In the genomic region with DNA sequence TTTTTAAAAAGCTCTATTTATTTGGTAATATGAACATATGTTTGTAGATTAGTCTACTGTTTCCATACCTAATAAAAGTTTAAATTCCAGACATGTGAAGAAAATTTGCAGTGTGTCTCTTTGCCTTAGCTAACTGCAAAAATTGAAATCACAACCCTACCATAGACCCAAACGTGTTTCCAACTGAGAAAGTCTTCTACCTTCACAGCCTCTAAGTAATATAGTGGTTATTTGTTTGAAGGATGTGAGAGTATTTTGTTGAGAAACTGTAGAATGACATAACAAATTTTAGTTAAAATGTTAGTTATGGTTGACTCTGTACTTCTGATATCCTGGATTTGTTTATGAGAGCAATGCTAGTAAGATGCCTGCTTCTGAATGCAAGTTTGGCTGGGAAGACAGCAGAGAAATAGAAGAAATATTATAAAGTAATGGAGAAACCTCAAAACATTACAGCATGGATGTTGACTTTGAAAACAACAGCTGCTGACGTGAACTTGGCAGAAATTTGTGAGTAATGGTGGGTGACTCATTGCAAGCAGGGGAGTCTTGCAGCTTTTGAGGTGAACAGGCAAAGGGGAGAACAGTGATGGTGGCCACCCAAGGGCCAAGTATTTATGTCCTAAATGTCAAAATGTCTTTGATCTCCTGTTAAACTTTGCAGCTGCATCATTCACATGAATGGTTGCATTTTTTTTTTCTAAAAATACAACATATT, we compare ENCODE assay signal across 8 cellular contexts. TPM values are rescaled to one million over a fixed set of nuclear protein-coding genes. Genes with fewer than 3 reads are reported as not detected.
DNase-seq lines count a peak whose midpoint lies in the region; ATAC-seq and TF ChIP-seq lines count a peak whose summit lies in the region.
"Not testable (repeated sequence)": the region's sequence is repeated elsewhere in the genome, so short reads cannot be mapped to it uniquely, and the experiment has no call there.

No MANE protein-coding gene starts in this region.

- not testable (repeated sequence) for TF ChIP-seq CTCF in HFF-Myc (IDR thresholded peaks at IDR 0.05; ENCODE audit: low read depth, low read length, missing control alignments); epithelial cell of esophagus (IDR thresholded peaks at IDR 0.05; ENCODE audit: insufficient read depth, low read depth, low read length, missing control alignments)

- ATAC-seq in GM18870 (IDR thresholded peaks at IDR 0.05; ENCODE audit: unreplicated experiment): peak; percentile 60
- ATAC-seq in HG03432 (IDR thresholded peaks at IDR 0.05; ENCODE audit: unreplicated experiment): peak; percentile 75

- H3K4me3 ChIP-seq in HFF-Myc (replicated peaks; ENCODE audit: low read depth, low read length); SJCRH30; epithelial cell of esophagus (ENCODE audit: low read length): not testable (repeated sequence)

- peaks cover 11% of the 10 kb centered on the region for H3K4me1 ChIP-seq in SJCRH30

- H3K27me3 ChIP-seq in SJCRH30: not testable (repeated sequence)

- not testable (repeated sequence) for H3K9me3 ChIP-seq in SJCRH30 (replicated peaks)

- peak; percentile 64 for DNase-seq in A172 (ENCODE audit: low spot score)
- peak; percentile 31 for DNase-seq in HFF-Myc (ENCODE audit: extremely low read depth, low read depth)
- DNase-seq in SJCRH30: peak; percentile 50 to 57
- DNase-seq in activated gamma-delta T cell treated with Interleukin-2 at 50 U/mL for 16 hours: peak; percentile 17
- DNase-seq in epithelial cell of esophagus (ENCODE audit: low read depth): peak; percentile 84
- peak; percentile 66 for DNase-seq in non-pigmented ciliary epithelial cell (ENCODE audit: low read depth)

- H3K36me3 ChIP-seq in SJCRH30: not testable (repeated sequence)

- H3K27ac ChIP-seq in SJCRH30: peak overlapping the region; percentile 45

RNA-seq across cellular contexts. Expression of gene KLHL2, which starts 7.8 kb away (rescaled TPM):
- total RNA-seq in A172 (2014; rRNA removed; shearing (Covaris generic)): 18.3 and 21.1 TPM in 2 replicates
- total RNA-seq in SJCRH30 (2014; rRNA removed; shearing (Covaris generic)): 12.5 and 17.2 TPM in 2 replicates

Comparison
In these comparisons a context has a peak if more than half of its experiments do, and no peak if none do; other contexts are left out.
1. DNase-seq: peak in every context shown above with its lines; median percentile 84 in epithelial cell of esophagus; 66 in non-pigmented ciliary epithelial cell; 64 in A172; 54 in SJCRH30; 31 in HFF-Myc; 17 in activated gamma-delta T cell treated with Interleukin-2 at 50 U/mL for 16 hours.